Comparison of ENCODE assay signal across 9 cellular contexts in genomic region chr13:92224052-92224821, GRCh38.
DNase-seq lines count a peak whose midpoint lies in the region; ATAC-seq and TF ChIP-seq lines count a peak whose summit lies in the region.
"Had no signal": no experiment of that assay in that cellular context is flagged by ENCODE, and none has a peak within 500 bp of the region (broad histone marks: within the 10 kb centered on the region; RNA-seq: fewer than 3 reads in every experiment).

No MANE protein-coding gene starts in this region.

- no peak overlapping the region for H3K27ac ChIP-seq in CD8-positive, alpha-beta T cell (ENCODE audit: low read depth, low read length)

- H3K36me3 Mint-ChIP-seq in CD8-positive, alpha-beta T cell = no peaks in the 10 kb centered on the region

- H3K4me3 ChIP-seq in CD8-positive, alpha-beta T cell (ENCODE audit: low read depth, low read length) = no peak overlapping the region

- no peaks in the 10 kb centered on the region for H3K36me3 ChIP-seq in CD8-positive, alpha-beta T cell (ENCODE audit: insufficient read depth, low read length)

- POLR2A ChIA-PET in HEK293T (lab: Yijun Ruan, JAX) = no interaction called here
- POLR2A ChIA-PET in CD8-positive, alpha-beta T cell (lab: Charles Lee) = no interaction called here

- intact Hi-C loops in CD8-positive, alpha-beta T cell (cut with DNase I, micrococcal nuclease) = no loop called here

- CTCF ChIA-PET in HEK293T (lab: Yijun Ruan, JAX) = interaction anchor here (1.0 kb wide), 1 partner anchor 37 kb away, joined by 3 read pairs; no protein-coding TSS in a partner anchor
- CTCF ChIA-PET in CD8-positive, alpha-beta T cell (lab: Charles Lee) = no interaction called here

- H3K4me1 Mint-ChIP-seq in CD8-positive, alpha-beta T cell (ENCODE audit: low read depth) = no peaks in the 10 kb centered on the region

- ATAC-seq in omental fat pad (ENCODE audit: low FRiP score) = peak; percentile 44
- no peak for ATAC-seq in CD8-positive, alpha-beta T cell

- H3K27me3 ChIP-seq in CD8-positive, alpha-beta T cell (ENCODE audit: insufficient read depth, low read length) = no peaks in the 10 kb centered on the region

- no peaks in the 10 kb centered on the region for H3K27me3 Mint-ChIP-seq in CD8-positive, alpha-beta T cell (ENCODE audit: low read depth)

- DNase-seq in GM03348 (ENCODE audit: low spot score) (peak; percentile 60), OCI-M2 (lab: John Stamatoyannopoulos, UW; ENCODE audit: unreplicated experiment) (peak; percentile 37), epidermal melanocyte (ENCODE audit: insufficient read length, low spot score) (peak; percentile 28), omental fat pad (ENCODE audit: low spot score) (no peak), GM10266 (ENCODE audit: extremely low spot score) (no peak), HEK293T (ENCODE audit: extremely low spot score) (no peak)
- no peak for DNase-seq in activated naive CD4-positive, alpha-beta T cell (lab: John Stamatoyannopoulos, UW)
- no peak for DNase-seq in CD8-positive, alpha-beta T cell
- DNase-seq: NCI-H526 treated with DMSO at 0.1 percent for 48 hours had no signal

- no peaks in the 10 kb centered on the region for H3K4me1 ChIP-seq in CD8-positive, alpha-beta T cell (ENCODE audit: insufficient read depth, low read length)

- H3K27ac Mint-ChIP-seq in CD8-positive, alpha-beta T cell = no peak overlapping the region

- H3K9me3 Mint-ChIP-seq in CD8-positive, alpha-beta T cell = no peaks in the 10 kb centered on the region

- H3K4me3 Mint-ChIP-seq in CD8-positive, alpha-beta T cell = no peak overlapping the region

- no peak for TF ChIP-seq CTCF in omental fat pad (IDR thresholded peaks at IDR 0.05)
- no peak for TF ChIP-seq CTCF in GM10266 (IDR thresholded peaks at IDR 0.05; ENCODE audit: control insufficient read depth, insufficient read depth, low read depth, missing control alignments)
- no peak for TF ChIP-seq CTCF in CD8-positive, alpha-beta T cell (IDR thresholded peaks at IDR 0.05)

- no peaks in the 10 kb centered on the region for H3K9me3 ChIP-seq in CD8-positive, alpha-beta T cell (ENCODE audit: low read length)

TF ChIP-seq in HEK293T, 16 proteins besides CTCF, POLR2A, EP300 and RAD21:
- TF ChIP-seq NFRKB (IDR thresholded peaks at IDR 0.05) = no peak
- TF ChIP-seq HDGF (IDR thresholded peaks at IDR 0.05; ENCODE audit: borderline replicate concordance) = no peak
- no peak for TF ChIP-seq SP1 (IDR thresholded peaks at IDR 0.05)
- TF ChIP-seq SUZ12 (IDR thresholded peaks at IDR 0.05) = no peak
TF ChIP-seq in HEK293T: peak in this region for 0.

Comparison
In these comparisons a context has a peak if more than half of its experiments do, and no peak if none do; other contexts are left out.
1. DNase-seq: peak in GM03348 (single experiment), OCI-M2 (single experiment) and epidermal melanocyte (single experiment); none in omental fat pad (single experiment), GM10266 (single experiment), HEK293T (single experiment), activated naive CD4-positive, alpha-beta T cell (0 of 4) and CD8-positive, alpha-beta T cell (0 of 7).